ENCODE assay signal across 8 cellular contexts in the genomic region with DNA sequence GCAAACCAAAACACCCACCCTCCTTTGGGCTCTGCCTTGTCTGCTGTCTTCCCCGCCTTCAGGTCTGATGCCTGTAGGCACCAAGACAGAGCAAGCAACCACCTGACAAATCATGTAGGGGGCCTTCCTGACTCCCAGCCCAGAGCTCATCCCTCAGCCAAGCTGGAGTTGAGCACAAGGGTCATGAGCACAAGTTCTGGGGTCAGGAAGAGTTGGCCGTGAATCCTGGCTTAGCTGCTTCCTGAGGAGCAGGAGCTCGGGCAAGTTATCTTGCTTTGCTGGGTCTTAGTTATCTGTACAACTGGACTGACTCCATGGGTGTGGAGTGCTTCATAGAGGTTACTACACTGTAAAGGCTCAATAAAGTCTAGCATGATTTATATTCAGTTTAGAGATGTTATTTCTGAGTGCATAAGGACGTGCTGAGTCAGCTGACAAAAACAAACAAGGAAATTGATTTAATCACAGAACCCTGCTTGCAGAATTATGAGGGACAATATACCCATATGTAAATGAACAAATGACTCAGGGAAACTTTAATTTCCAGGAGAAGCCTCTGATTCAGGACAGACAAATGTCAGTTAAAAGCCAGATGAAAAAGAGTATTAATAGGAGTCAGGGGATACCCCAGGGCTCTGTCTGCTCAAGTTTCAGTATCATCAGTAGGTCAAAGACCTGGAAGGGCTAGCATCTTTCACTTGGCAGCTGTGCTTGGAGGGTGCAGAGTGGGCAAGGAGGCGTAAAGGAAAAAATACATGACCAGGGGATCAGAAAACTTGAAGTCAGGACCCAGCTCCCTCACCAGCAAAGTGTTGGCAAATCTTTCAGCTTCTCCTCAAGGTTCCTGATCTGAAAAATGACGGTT. TPM values are rescaled to one million over a fixed set of nuclear protein-coding genes. Genes with fewer than 3 reads are reported as not detected.
DNase-seq lines count a peak whose midpoint lies in the region; ATAC-seq, FAIRE-seq and TF ChIP-seq lines count a peak whose summit lies in the region.

No MANE protein-coding gene starts in this region.

- H3K27ac ChIP-seq in HepG2 (ENCODE audit: extremely low read length, insufficient read depth, low read length) = no peak overlapping the region

- DNase-seq in A172 (ENCODE audit: low spot score) (peak; percentile 34), HepG2 (ENCODE audit: low spot score) (no peak), NCI-H2227 (lab: John Stamatoyannopoulos, UW; ENCODE audit: unreplicated experiment) (no peak)
- no peak for DNase-seq in activated T-helper 2 cell treated with anti-CD3 and anti-CD28 coated beads, Interferon-gamma antibody, Interleukin-2, Interleukin-4, amounts not matched to agents 10 μg/mL and 5 μg/mL and 100 μg/mL, durations not matched to agents 14 hours and 24 hours and 36 hours (ENCODE audit: low spot score)
- no peak for DNase-seq in activated CD4-positive, CD25-positive, alpha-beta regulatory T cell (lab: John Stamatoyannopoulos, UW)
- DNase-seq in effector CD8-positive, alpha-beta T cell (lab: John Stamatoyannopoulos, UW) = no peak

- peak; percentile 57 for ATAC-seq in GM21786 (IDR thresholded peaks at IDR 0.05; ENCODE audit: unreplicated experiment)
- ATAC-seq in HepG2 = no peak
- ATAC-seq in GM19324 (IDR thresholded peaks at IDR 0.05; ENCODE audit: low FRiP score, unreplicated experiment) = no peak

- TF ChIP-seq EP300 in HepG2 (IDR thresholded peaks at IDR 0.05; ENCODE audit: low read depth in 2 of 2, low read length in 2 of 2) (no peak), HepG2 (CRISPR knock-in tag; IDR thresholded peaks at IDR 0.05; ENCODE audit: borderline replicate concordance) (no peak)

- H3K9ac ChIP-seq in HepG2 (ENCODE audit: insufficient read depth, low read depth, low read length) = no peak overlapping the region

- peak overlapping the region; percentile 69 for H3K4me3 Mint-ChIP-seq in activated T-helper 2 cell treated with anti-CD3 and anti-CD28 coated beads, Interferon-gamma antibody, Interleukin-2, Interleukin-4, amounts not matched to agents 10 μg/mL and 5 μg/mL and 100 μg/mL, durations not matched to agents 14 hours and 24 hours and 36 hours (ENCODE audit: low read depth)

- no peaks in the 10 kb centered on the region for H3K79me2 ChIP-seq in HepG2 (ENCODE audit: insufficient read depth, low read length)

- no peak for FAIRE-seq in HepG2 (lab: Jason Lieb, UNC)

- BruUV-seq in HepG2 (replicated peaks; lab: Mats Ljungman, UMichigan) = no TSS peak

- H3K36me3 Mint-ChIP-seq in activated T-helper 2 cell treated with anti-CD3 and anti-CD28 coated beads, Interferon-gamma antibody, Interleukin-2, Interleukin-4, amounts not matched to agents 10 μg/mL and 5 μg/mL and 100 μg/mL, durations not matched to agents 14 hours and 24 hours and 36 hours (ENCODE audit: low read depth) = peaks cover 55% of the 10 kb centered on the region

- H2AFZ ChIP-seq in HepG2 (ENCODE audit: low read length) = no peak overlapping the region

- H3K4me2 ChIP-seq in HepG2 (ENCODE audit: low read depth, low read length) = no peak overlapping the region

- peaks cover 52% of the 10 kb centered on the region for H3K4me1 Mint-ChIP-seq in activated T-helper 2 cell treated with anti-CD3 and anti-CD28 coated beads, Interferon-gamma antibody, Interleukin-2, Interleukin-4, amounts not matched to agents 10 μg/mL and 5 μg/mL and 100 μg/mL, durations not matched to agents 14 hours and 24 hours and 36 hours (ENCODE audit: low read depth)

- H3K4me1 ChIP-seq in HepG2 (ENCODE audit: insufficient read depth, low read length) = no peaks in the 10 kb centered on the region

- TF ChIP-seq CTCF in HepG2 (CRISPR knock-in tag; IDR thresholded peaks at IDR 0.05) = no peak

- CTCF ChIA-PET in HepG2 (lab: Yijun Ruan, JAX; ENCODE audit: low intra/inter-chr PET ratio, low total read pairs) = no interaction called here

- no peaks in the 10 kb centered on the region for H3K27me3 Mint-ChIP-seq in activated T-helper 2 cell treated with anti-CD3 and anti-CD28 coated beads, Interferon-gamma antibody, Interleukin-2, Interleukin-4, amounts not matched to agents 10 μg/mL and 5 μg/mL and 100 μg/mL, durations not matched to agents 14 hours and 24 hours and 36 hours (ENCODE audit: low read depth)

- TF ChIP-seq RAD21 in HepG2 (CRISPR knock-in tag; IDR thresholded peaks at IDR 0.05) = no peak

- no peaks in the 10 kb centered on the region for H4K20me1 ChIP-seq in HepG2 (ENCODE audit: insufficient read depth, low read length)

- 96% methylated on average over 6 of the region's 6 CpGs for WGBS in HepG2 (ENCODE audit: low lambda C conversion rate)

- peaks cover 13 to 38% of the 10 kb centered on the region in 2 experiments for H3K36me3 ChIP-seq in HepG2 (replicated peaks in 1 of 2; ENCODE audit: control insufficient read depth in 1 of 2, insufficient read depth in 2 of 2, low read length in 2 of 2)

- POLR2A ChIA-PET in HepG2 (lab: Yijun Ruan, JAX) = interaction anchor here (1.2 kb wide), 1 partner anchor 16 kb away, joined by 3 read pairs; the partner anchor contains the start of gene APOA1

- intact Hi-C loops in activated T-helper 2 cell treated with anti-CD3 and anti-CD28 coated beads, Interferon-gamma antibody, Interleukin-2, Interleukin-4, amounts not matched to agents 10 μg/mL and 5 μg/mL and 100 μg/mL, durations not matched to agents 14 hours and 24 hours and 36 hours (cut with micrococcal nuclease) = loop anchor here (1.0 to 5.0 kb wide), 9 partner anchors 16 to 380 kb away; partner anchors contain the start of genes APOA1, PCSK7, RNF214 and ZPR1
- intact Hi-C loops in HepG2 (cut with micrococcal nuclease; ENCODE audit: unreplicated experiment) = no loop called here

- no peaks in the 10 kb centered on the region for H3K27me3 ChIP-seq in HepG2 (ENCODE audit: control insufficient read depth in 1 of 2, insufficient read depth in 2 of 2, low read length in 2 of 2)

- H3K9me3 Mint-ChIP-seq in activated T-helper 2 cell treated with anti-CD3 and anti-CD28 coated beads, Interferon-gamma antibody, Interleukin-2, Interleukin-4, amounts not matched to agents 10 μg/mL and 5 μg/mL and 100 μg/mL, durations not matched to agents 14 hours and 24 hours and 36 hours = no peaks in the 10 kb centered on the region

- in situ Hi-C loops in HepG2 (cut with HindIII; ENCODE audit: extremely low pct_ligation_motif_present, low pct_unique_long_range_greater_than_20kb) = no loop called here

- peak overlapping the region; percentile 90 for H3K27ac Mint-ChIP-seq in activated T-helper 2 cell treated with anti-CD3 and anti-CD28 coated beads, Interferon-gamma antibody, Interleukin-2, Interleukin-4, amounts not matched to agents 10 μg/mL and 5 μg/mL and 100 μg/mL, durations not matched to agents 14 hours and 24 hours and 36 hours

- H3K4me3 ChIP-seq in HepG2 (replicated peaks in 1 of 3; ENCODE audit: insufficient read depth in 1 of 3, low read depth in 2 of 3, low read length in 3 of 3) = no peak overlapping the region

- no peaks in the 10 kb centered on the region for H3K9me3 ChIP-seq in HepG2 (ENCODE audit: low read length)

- no peak for TF ChIP-seq POLR2A in HepG2 (IDR thresholded peaks at IDR 0.05; ENCODE audit: insufficient read depth in 1 of 2, low read depth in 2 of 2, low read length in 2 of 2)

RNA-seq across cellular contexts. Expression of gene APOA1, which starts 15.1 kb away (rescaled TPM):
- not detected in 2 replicates for total RNA-seq in A172 (2014; rRNA removed; shearing (Covaris generic))
- total RNA-seq in activated T-helper 2 cell treated with anti-CD3 and anti-CD28 coated beads, Interferon-gamma antibody, Interleukin-2, Interleukin-4, amounts not matched to agents 10 μg/mL and 5 μg/mL and 100 μg/mL, durations not matched to agents 14 hours and 24 hours and 36 hours = not detected in 2 replicates
- total RNA-seq in HepG2 (2016; rRNA removed; fragmentation: Illumina TruSeq; extraction: Trizol) = 2,184 and 5,485 TPM in 2 replicates
- total RNA-seq in HepG2 (2016; cell fraction: cytosol; rRNA removed; fragmentation: Illumina TruSeq; extraction: Trizol; ENCODE audit: low read depth) = 1,658 and 1,910 TPM in 2 replicates
- 2,147 and 5,523 TPM in 2 replicates for total RNA-seq in HepG2 (2016; cell fraction: insoluble cytoplasmic fraction; rRNA removed; fragmentation: Illumina TruSeq; extraction: Trizol)
- total RNA-seq in HepG2 (2016; cell fraction: membrane; rRNA removed; fragmentation: Illumina TruSeq; extraction: Trizol) = 1,317 and 1,654 TPM in 2 replicates
- total RNA-seq in HepG2 (2016; cell fraction: nucleus; rRNA removed; fragmentation: Illumina TruSeq; extraction: Trizol) = 3,708 and 4,228 TPM in 2 replicates
- 1,973 and 2,476 TPM in 2 replicates for polyA plus RNA-seq in HepG2 (2011; rRNA removed)
- 3,263 and 3,859 TPM in 2 replicates for polyA plus RNA-seq in HepG2 (2011; cell fraction: cytosol; rRNA removed)
- polyA plus RNA-seq in HepG2 (2011; cell fraction: nucleus; rRNA removed) = 1,542 and 1,981 TPM in 2 replicates
- polyA plus RNA-seq in HepG2 (2012) = 3,117 and 3,837 TPM in 2 replicates
- 1,826 and 2,113 TPM in 2 replicates for polyA plus RNA-seq in HepG2 (2016; cell fraction: cytosol; fragmentation: Illumina TruSeq; extraction: Trizol; ENCODE audit: low read depth)
- polyA plus RNA-seq in HepG2 (2016; cell fraction: insoluble cytoplasmic fraction; fragmentation: Illumina TruSeq; extraction: Trizol; ENCODE audit: low read depth) = 1,773 and 1,785 TPM in 2 replicates
- 1,154 and 1,399 TPM in 2 replicates for polyA plus RNA-seq in HepG2 (2016; cell fraction: membrane; fragmentation: Illumina TruSeq; extraction: Trizol; ENCODE audit: low read depth)
- polyA plus RNA-seq in HepG2 (2016; cell fraction: nucleus; fragmentation: Illumina TruSeq; extraction: Trizol; ENCODE audit: insufficient read depth, low read depth) = 5,783 and 6,817 TPM in 2 replicates
- polyA minus RNA-seq in HepG2 (2011; rRNA and poly(A)+ RNA removed; ENCODE audit: low replicate concordance) = 0.49 and 910 TPM in 2 replicates
- 1,155 and 1,457 TPM in 2 replicates for polyA minus RNA-seq in HepG2 (2011; cell fraction: cytosol; rRNA and poly(A)+ RNA removed)
- polyA minus RNA-seq in HepG2 (2011; cell fraction: nucleus; rRNA and poly(A)+ RNA removed) = 210 and 319 TPM in 2 replicates

RNA-seq across cellular contexts. Expression of gene APOC3, which starts 22.8 kb away (rescaled TPM):
- not detected in 2 replicates for total RNA-seq in A172 (2014; rRNA removed; shearing (Covaris generic))
- total RNA-seq in activated T-helper 2 cell treated with anti-CD3 and anti-CD28 coated beads, Interferon-gamma antibody, Interleukin-2, Interleukin-4, amounts not matched to agents 10 μg/mL and 5 μg/mL and 100 μg/mL, durations not matched to agents 14 hours and 24 hours and 36 hours = not detected in 2 replicates
- total RNA-seq in HepG2 (2016; rRNA removed; fragmentation: Illumina TruSeq; extraction: Trizol) = 179 and 314 TPM in 2 replicates
- 470 and 617 TPM in 2 replicates for total RNA-seq in HepG2 (2016; cell fraction: cytosol; rRNA removed; fragmentation: Illumina TruSeq; extraction: Trizol; ENCODE audit: low read depth)
- 191 and 310 TPM in 2 replicates for total RNA-seq in HepG2 (2016; cell fraction: insoluble cytoplasmic fraction; rRNA removed; fragmentation: Illumina TruSeq; extraction: Trizol)
- total RNA-seq in HepG2 (2016; cell fraction: membrane; rRNA removed; fragmentation: Illumina TruSeq; extraction: Trizol) = 250 and 324 TPM in 2 replicates
- total RNA-seq in HepG2 (2016; cell fraction: nucleus; rRNA removed; fragmentation: Illumina TruSeq; extraction: Trizol) = 211 and 238 TPM in 2 replicates
- polyA plus RNA-seq in HepG2 (2011; rRNA removed) = 687 and 1,005 TPM in 2 replicates
- polyA plus RNA-seq in HepG2 (2011; cell fraction: cytosol; rRNA removed) = 944 and 988 TPM in 2 replicates
- polyA plus RNA-seq in HepG2 (2011; cell fraction: nucleus; rRNA removed) = 255 and 392 TPM in 2 replicates
- polyA plus RNA-seq in HepG2 (2012) = 921 and 1,213 TPM in 2 replicates
- 724 and 925 TPM in 2 replicates for polyA plus RNA-seq in HepG2 (2016; cell fraction: cytosol; fragmentation: Illumina TruSeq; extraction: Trizol; ENCODE audit: low read depth)
- polyA plus RNA-seq in HepG2 (2016; cell fraction: insoluble cytoplasmic fraction; fragmentation: Illumina TruSeq; extraction: Trizol; ENCODE audit: low read depth) = 243 and 253 TPM in 2 replicates
- 332 and 399 TPM in 2 replicates for polyA plus RNA-seq in HepG2 (2016; cell fraction: membrane; fragmentation: Illumina TruSeq; extraction: Trizol; ENCODE audit: low read depth)
- polyA plus RNA-seq in HepG2 (2016; cell fraction: nucleus; fragmentation: Illumina TruSeq; extraction: Trizol; ENCODE audit: insufficient read depth, low read depth) = 479 and 488 TPM in 2 replicates
- 493 TPM in 1 of 2 replicates, not detected in the other for polyA minus RNA-seq in HepG2 (2011; rRNA and poly(A)+ RNA removed; ENCODE audit: low replicate concordance)
- 182 and 185 TPM in 2 replicates for polyA minus RNA-seq in HepG2 (2011; cell fraction: cytosol; rRNA and poly(A)+ RNA removed)
- polyA minus RNA-seq in HepG2 (2011; cell fraction: nucleus; rRNA and poly(A)+ RNA removed) = 38.8 and 66.1 TPM in 2 replicates

RNA-seq across cellular contexts. Expression of gene APOA4, which starts 29.4 kb away (rescaled TPM):
- not detected in 2 replicates for total RNA-seq in A172 (2014; rRNA removed; shearing (Covaris generic))
- not detected in 2 replicates for total RNA-seq in activated T-helper 2 cell treated with anti-CD3 and anti-CD28 coated beads, Interferon-gamma antibody, Interleukin-2, Interleukin-4, amounts not matched to agents 10 μg/mL and 5 μg/mL and 100 μg/mL, durations not matched to agents 14 hours and 24 hours and 36 hours
- total RNA-seq in HepG2 (2016; rRNA removed; fragmentation: Illumina TruSeq; extraction: Trizol) = 1.8 and 3.8 TPM in 2 replicates
- 1.2 and 2.1 TPM in 2 replicates for total RNA-seq in HepG2 (2016; cell fraction: cytosol; rRNA removed; fragmentation: Illumina TruSeq; extraction: Trizol; ENCODE audit: low read depth)
- total RNA-seq in HepG2 (2016; cell fraction: insoluble cytoplasmic fraction; rRNA removed; fragmentation: Illumina TruSeq; extraction: Trizol) = 2.1 and 3.7 TPM in 2 replicates
- 2.5 and 3.8 TPM in 2 replicates for total RNA-seq in HepG2 (2016; cell fraction: membrane; rRNA removed; fragmentation: Illumina TruSeq; extraction: Trizol)
- total RNA-seq in HepG2 (2016; cell fraction: nucleus; rRNA removed; fragmentation: Illumina TruSeq; extraction: Trizol) = 1.5 and 3.9 TPM in 2 replicates
- 7.2 and 11.0 TPM in 2 replicates for polyA plus RNA-seq in HepG2 (2011; rRNA removed)
- 9.4 and 10.1 TPM in 2 replicates for polyA plus RNA-seq in HepG2 (2011; cell fraction: cytosol; rRNA removed)
- polyA plus RNA-seq in HepG2 (2011; cell fraction: nucleus; rRNA removed) = 4.4 and 6.4 TPM in 2 replicates
- 5.7 and 7.6 TPM in 2 replicates for polyA plus RNA-seq in HepG2 (2012)
- 1.8 and 2.4 TPM in 2 replicates for polyA plus RNA-seq in HepG2 (2016; cell fraction: cytosol; fragmentation: Illumina TruSeq; extraction: Trizol; ENCODE audit: low read depth)
- 1.6 and 1.8 TPM in 2 replicates for polyA plus RNA-seq in HepG2 (2016; cell fraction: insoluble cytoplasmic fraction; fragmentation: Illumina TruSeq; extraction: Trizol; ENCODE audit: low read depth)
- polyA plus RNA-seq in HepG2 (2016; cell fraction: membrane; fragmentation: Illumina TruSeq; extraction: Trizol; ENCODE audit: low read depth) = 2.4 and 3.3 TPM in 2 replicates
- 3.5 and 4.1 TPM in 2 replicates for polyA plus RNA-seq in HepG2 (2016; cell fraction: nucleus; fragmentation: Illumina TruSeq; extraction: Trizol; ENCODE audit: insufficient read depth, low read depth)
- 4.4 TPM in 1 of 2 replicates, not detected in the other for polyA minus RNA-seq in HepG2 (2011; rRNA and poly(A)+ RNA removed; ENCODE audit: low replicate concordance)
- polyA minus RNA-seq in HepG2 (2011; cell fraction: cytosol; rRNA and poly(A)+ RNA removed) = 2.5 and 3.2 TPM in 2 replicates
- polyA minus RNA-seq in HepG2 (2011; cell fraction: nucleus; rRNA and poly(A)+ RNA removed) = 0.77 and 1.6 TPM in 2 replicates

Comparison
In these comparisons a context has a peak if more than half of its experiments do, and no peak if none do; other contexts are left out.
1. RNA of gene APOA1, which starts 15.1 kb away (total RNA-seq): 1,317 to 5,523 TPM in HepG2; not detected in A172 and not detected in activated T-helper 2 cell treated with anti-CD3 and anti-CD28 coated beads, Interferon-gamma antibody, Interleukin-2, Interleukin-4, amounts not matched to agents 10 μg/mL and 5 μg/mL and 100 μg/mL, durations not matched to agents 14 hours and 24 hours and 36 hours; every median in the first group is over 1,000 times any median in the second.
2. RNA of gene APOC3, which starts 22.8 kb away (total RNA-seq): 179 to 617 TPM in HepG2; not detected in A172 and not detected in activated T-helper 2 cell treated with anti-CD3 and anti-CD28 coated beads, Interferon-gamma antibody, Interleukin-2, Interleukin-4, amounts not matched to agents 10 μg/mL and 5 μg/mL and 100 μg/mL, durations not matched to agents 14 hours and 24 hours and 36 hours; every median in the first group is over 100 times any median in the second.